Comparison of ENCODE assay signal across 12 cellular contexts in genomic region chr6:161407581-161407980, GRCh38.
DNase-seq lines count a peak whose midpoint lies in the region; ATAC-seq, FAIRE-seq and TF ChIP-seq lines count a peak whose summit lies in the region.
"Had no signal": no experiment of that assay in that cellular context is flagged by ENCODE, and none has a peak within 500 bp of the region (broad histone marks: within the 10 kb centered on the region; RNA-seq: fewer than 3 reads in every experiment).

No MANE protein-coding gene starts in this region.

- peak overlapping the region; percentile 28 for H3K4me2 ChIP-seq in A549

- 35% methylated on average over 4 of the region's 4 CpGs for WGBS in A549 (ENCODE audit: missing lambda C conversion rate)

- no peaks in the 10 kb centered on the region for H3K36me3 ChIP-seq in RWPE2 (ENCODE audit: low read depth)

- no peak overlapping the region for H3K4me3 Mint-ChIP-seq in activated T-cell treated with anti-CD3 and anti-CD28 coated beads, Interleukin-2, amount 50 U/mL, for 24 hours
- H3K4me3 Mint-ChIP-seq: naive B cell had no signal

- ATAC-seq in A549 (peak in 1 of 2 experiments; percentile 44; a peak in 3 of 6 replicates), GM19395 (IDR thresholded peaks at IDR 0.05; ENCODE audit: unreplicated experiment) (peak; percentile 47), RWPE2 (ENCODE audit: low read depth) (no peak), GM19328 (IDR thresholded peaks at IDR 0.05; ENCODE audit: unreplicated experiment) (no peak), HG02623 (IDR thresholded peaks at IDR 0.05; ENCODE audit: unreplicated experiment) (no peak), GM21447 (IDR thresholded peaks at IDR 0.05; ENCODE audit: unreplicated experiment) (no peak)

- CTCF ChIA-PET in A549 (lab: Yijun Ruan, JAX) = interaction anchor here (1.5 to 2.9 kb wide), 2 partner anchors 11 to 13 kb away, joined by 11 to 18 read pairs; no protein-coding TSS in a partner anchor

- no peak for TF ChIP-seq RAD21 in A549 (conservative IDR thresholded peaks at IDR 0.05 in 1 of 2, IDR thresholded peaks at IDR 0.05 in 1 of 2)

- TF ChIP-seq CTCF in A549 (IDR thresholded peaks at IDR 0.05) (no peak), RWPE2 (IDR thresholded peaks at IDR 0.05; ENCODE audit: poor library complexity, severe bottlenecking) (no peak), fibroblast of mammary gland (conservative IDR thresholded peaks at IDR 0.05; ENCODE audit: control insufficient read depth, insufficient read depth, low read depth, low read length) (no peak)

- no peak for FAIRE-seq in A549 (lab: Jason Lieb, UNC)
- FAIRE-seq: GM12891 had no signal

- DNase-seq in A549 (ENCODE audit: low read depth in 1 of 2, low spot score in 1 of 2) = peak in 1 of 2 experiments; percentile 54
- no peak for DNase-seq in RWPE2 (ENCODE audit: low spot score)
- peak; percentile 94 for DNase-seq in fibroblast of mammary gland (ENCODE audit: low read depth)
- no peak for DNase-seq in activated T-cell treated with anti-CD3 and anti-CD28 coated beads, Interleukin-2, amount 50 U/mL, for 24 hours
- DNase-seq: naive B cell, NCI-H187 treated with DMSO at 0.1 percent for 48 hours, SHP77 treated with DMSO at 0.1 percent for 48 hours had no signal

- no peaks in the 10 kb centered on the region for H3K4me1 Mint-ChIP-seq in activated T-cell treated with anti-CD3 and anti-CD28 coated beads, Interleukin-2, amount 50 U/mL, for 24 hours (ENCODE audit: low read depth)
- H3K4me1 Mint-ChIP-seq: naive B cell had no signal

- H3K9me3 Mint-ChIP-seq in activated T-cell treated with anti-CD3 and anti-CD28 coated beads, Interleukin-2, amount 50 U/mL, for 24 hours = no peaks in the 10 kb centered on the region

- H3K4me3 ChIP-seq in A549 (no peak overlapping the region), RWPE2 (ENCODE audit: severe bottlenecking) (no peak overlapping the region), fibroblast of mammary gland (ENCODE audit: control insufficient read depth, low read depth, low read length) (no peak overlapping the region)

- H3K9me3 ChIP-seq in A549 (peaks cover 12% of the 10 kb centered on the region; the same call in 2 of the 3 replicates), RWPE2 (ENCODE audit: severe bottlenecking) (no peaks in the 10 kb centered on the region)

- TF ChIP-seq EP300 in A549 (IDR thresholded peaks at IDR 0.05) = peak in 1 of 2 experiments; percentile 58; a peak in 2 of 5 replicates

- POLR2A ChIA-PET in A549 (lab: Yijun Ruan, JAX) = interaction anchor here (1.5 to 1.8 kb wide), 2 partner anchors 11 to 55 kb away, joined by 4 read pairs; no protein-coding TSS in a partner anchor

- peaks cover 13% of the 10 kb centered on the region for H3K4me1 ChIP-seq in A549
- H3K4me1 ChIP-seq in RWPE2 (ENCODE audit: insufficient read depth, poor library complexity, severe bottlenecking) = peaks cover 24% of the 10 kb centered on the region

- H3K36me3 Mint-ChIP-seq in activated T-cell treated with anti-CD3 and anti-CD28 coated beads, Interleukin-2, amount 50 U/mL, for 24 hours (ENCODE audit: low read depth) = no peaks in the 10 kb centered on the region
- H3K36me3 Mint-ChIP-seq: naive B cell had no signal

- H3K27ac ChIP-seq in A549 = peak overlapping the region; percentile 70 to 82
- H3K27ac ChIP-seq in RWPE2 (ENCODE audit: poor library complexity, severe bottlenecking) = peak overlapping the region; percentile 91

- peaks cover 6% of the 10 kb centered on the region for H3K27me3 Mint-ChIP-seq in activated T-cell treated with anti-CD3 and anti-CD28 coated beads, Interleukin-2, amount 50 U/mL, for 24 hours
- H3K27me3 Mint-ChIP-seq: naive B cell had no signal

- H3K27ac Mint-ChIP-seq in activated T-cell treated with anti-CD3 and anti-CD28 coated beads, Interleukin-2, amount 50 U/mL, for 24 hours = no peak overlapping the region

- no peaks in the 10 kb centered on the region for H3K27me3 ChIP-seq in RWPE2 (ENCODE audit: insufficient read depth, poor library complexity, severe bottlenecking)

- TF ChIP-seq POLR2A in A549 (IDR thresholded peaks at IDR 0.05; ENCODE audit: low read length) = no peak

TF ChIP-seq in A549, 52 proteins besides CTCF, POLR2A, EP300 and RAD21:
- peak; percentile 31; the same call in 1 of the 2 replicates for TF ChIP-seq GATA3 (IDR thresholded peaks at IDR 0.05; ENCODE audit: borderline replicate concordance)
- TF ChIP-seq ELK1 (IDR thresholded peaks at IDR 0.05; ENCODE audit: low read depth, low read length) = no peak
- TF ChIP-seq CEBPB (IDR thresholded peaks at IDR 0.05) = peak in 1 of 2 experiments; percentile 47; a peak in 2 of 4 replicates
- no peak for TF ChIP-seq HOXB5 (CRISPR knock-in tag; IDR thresholded peaks at IDR 0.05)
- 0 out of 2 replicates have a peak, but pooled peaks have one; percentile 4 for TF ChIP-seq FOSL2 (IDR thresholded peaks at IDR 0.05)
- peak; percentile 46 for TF ChIP-seq FOSL2 (CRISPR knock-in tag; IDR thresholded peaks at IDR 0.05)
- 0 out of 2 replicates have a peak, but pooled peaks have one; percentile 19 for TF ChIP-seq JUNB (IDR thresholded peaks at IDR 0.05)
- peak; percentile 27; the same call in 1 of the 2 replicates for TF ChIP-seq ATOH8 (CRISPR knock-in tag; IDR thresholded peaks at IDR 0.05; ENCODE audit: low read depth)
